In the genomic region with DNA sequence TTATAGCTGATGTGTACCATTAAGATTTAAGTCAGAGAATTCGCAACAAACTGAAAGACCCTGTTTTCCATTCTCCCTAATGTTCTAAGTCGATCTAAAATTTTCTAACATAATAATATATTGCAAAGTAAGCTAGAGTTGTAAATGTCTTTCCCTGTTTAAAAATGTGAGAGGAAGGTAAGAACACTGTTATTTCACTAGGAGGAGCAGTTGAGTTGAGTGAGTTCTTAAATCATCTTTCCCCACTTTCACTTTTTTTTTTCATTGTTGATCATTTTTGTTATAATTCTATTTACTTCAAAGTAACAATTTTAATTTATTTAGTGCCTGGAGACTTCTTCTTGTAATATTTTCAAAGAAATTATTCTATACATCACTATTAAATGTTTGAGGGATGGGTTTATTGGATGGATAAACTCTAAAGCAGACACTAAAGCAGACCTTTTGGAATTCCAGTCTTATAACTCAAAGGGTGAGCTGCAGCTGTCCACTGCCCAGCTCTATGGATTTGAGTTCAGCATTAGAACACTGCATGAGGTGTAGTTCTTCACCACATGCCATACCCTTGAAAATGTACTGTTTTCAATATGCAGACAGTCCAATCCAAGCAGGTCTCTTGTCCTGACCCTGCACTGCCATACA, we compare ENCODE assay signal across 9 cellular contexts.
DNase-seq lines count a peak whose midpoint lies in the region; ATAC-seq and TF ChIP-seq lines count a peak whose summit lies in the region.
"Had no signal": no experiment of that assay in that cellular context is flagged by ENCODE, and none has a peak within 500 bp of the region (broad histone marks: within the 10 kb centered on the region; RNA-seq: fewer than 3 reads in every experiment).

No MANE protein-coding gene starts in this region.

- DNase-seq in Caki2 (ENCODE audit: low read depth): peak; percentile 8
- DNase-seq in HFF-Myc (ENCODE audit: extremely low read depth, low read depth): no peak
- peak; percentile 43 for DNase-seq in SK-MEL-5 (ENCODE audit: low read depth, low spot score)
- peak; percentile 10 for DNase-seq in germinal center (ENCODE audit: low spot score)
- no peak for DNase-seq in upper lobe of right lung
- no peak for DNase-seq in iPS-NIHi7 (ENCODE audit: extremely low spot score)
- no peak for DNase-seq in central memory CD4-positive, alpha-beta T cell

- no peaks in the 10 kb centered on the region for H3K27me3 ChIP-seq in upper lobe of right lung

- peaks cover 4% of the 10 kb centered on the region for H3K4me1 ChIP-seq in upper lobe of right lung

- H3K36me3 ChIP-seq in upper lobe of right lung: no peaks in the 10 kb centered on the region

- no peak overlapping the region for H3K4me3 ChIP-seq in HFF-Myc (replicated peaks; ENCODE audit: low read depth, low read length)
- H3K4me3 ChIP-seq in upper lobe of right lung: no peak overlapping the region

- in situ Hi-C loops in Caki2 (cut with HindIII; ENCODE audit: low pct_unique_long_range_greater_than_20kb, low sequenced_read_pairs): no loop called here
- in situ Hi-C loops in SK-MEL-5 (cut with HindIII; ENCODE audit: low pct_unique_long_range_greater_than_20kb, low sequenced_read_pairs): no loop called here

- no peak overlapping the region for H3K27ac ChIP-seq in upper lobe of right lung

- TF ChIP-seq CTCF in HFF-Myc (IDR thresholded peaks at IDR 0.05; ENCODE audit: low read depth, low read length, missing control alignments) (peak; percentile 38), upper lobe of right lung (IDR thresholded peaks at IDR 0.05) (peak; percentile 66)

- ATAC-seq in upper lobe of right lung (no peak), GM19463 (IDR thresholded peaks at IDR 0.05; ENCODE audit: unreplicated experiment) (no peak)
- ATAC-seq: naive thymus-derived CD8-positive, alpha-beta T cell had no signal

- H3K9me3 ChIP-seq in upper lobe of right lung: no peaks in the 10 kb centered on the region

- intact Hi-C loops in upper lobe of right lung (cut with DNase I): no loop called here

Comparison
In these comparisons a context has a peak if more than half of its experiments do, and no peak if none do; other contexts are left out.
1. DNase-seq: peak in Caki2 (single experiment), SK-MEL-5 (single experiment) and germinal center (single experiment); none in HFF-Myc (single experiment), upper lobe of right lung (single experiment), iPS-NIHi7 (single experiment) and central memory CD4-positive, alpha-beta T cell (single experiment).